Comparison of ENCODE assay signal across 9 cellular contexts in genomic region chr1:17588048-17588781, GRCh38. TPM values are rescaled to one million over a fixed set of nuclear protein-coding genes. Genes with fewer than 3 reads are reported as not detected.
DNase-seq lines count a peak whose midpoint lies in the region; ATAC-seq, FAIRE-seq and TF ChIP-seq lines count a peak whose summit lies in the region.
"Had no signal": no experiment of that assay in that cellular context is flagged by ENCODE, and none has a peak within 500 bp of the region (broad histone marks: within the 10 kb centered on the region; RNA-seq: fewer than 3 reads in every experiment).

No MANE protein-coding gene starts in this region.

- H3K36me3 ChIP-seq in bronchial epithelial cell (ENCODE audit: control insufficient read depth, insufficient read depth, low read length) (peaks cover 1% of the 10 kb centered on the region), left lung (no peaks in the 10 kb centered on the region)
- H3K36me3 ChIP-seq: neutrophil had no signal

- peak overlapping the region; percentile 28 to 39 for H3K27ac ChIP-seq in left lung
- H3K27ac ChIP-seq: neutrophil had no signal

- H3K27me3 ChIP-seq in bronchial epithelial cell (ENCODE audit: control insufficient read depth, insufficient read depth, low read length): no peaks in the 10 kb centered on the region
- H3K27me3 ChIP-seq in left lung: no peaks in the 10 kb centered on the region
- H3K27me3 ChIP-seq: neutrophil had no signal

- H3K4me3 ChIP-seq in bronchial epithelial cell (ENCODE audit: low read depth, low read length) (no peak overlapping the region), left lung (no peak overlapping the region)

- H3K9me3 ChIP-seq in left lung: no peaks in the 10 kb centered on the region
- H3K9me3 ChIP-seq: neutrophil had no signal

- FAIRE-seq in bronchial epithelial cell (lab: Jason Lieb, UNC): no peak

- ATAC-seq in left lung: peak; percentile 93
- ATAC-seq in GM18873 (IDR thresholded peaks at IDR 0.05; ENCODE audit: low FRiP score, unreplicated experiment): no peak
- no peak for ATAC-seq in HG02938 (IDR thresholded peaks at IDR 0.05; ENCODE audit: unreplicated experiment)

- H3K4me1 ChIP-seq in left lung: peaks cover 12 to 32% of the 10 kb centered on the region in 2 donors

- TF ChIP-seq CTCF in bronchial epithelial cell (IDR thresholded peaks at IDR 0.05; ENCODE audit: insufficient read depth, low read length, severe bottlenecking) (no peak), left lung (IDR thresholded peaks at IDR 0.05) (no peak)

- intact Hi-C loops in left lung (cut with DNase I): no loop called here

- peak; percentile 65 to 76 (median 67) for DNase-seq in NCI-H1417 (lab: John Stamatoyannopoulos, UW)
- DNase-seq in NCI-H1417 treated with DMSO at 0.1 percent for 48 hours (lab: John Stamatoyannopoulos, UW): no peak
- DNase-seq in bronchial epithelial cell (ENCODE audit: low read depth): peak; percentile 16
- DNase-seq in left lung: peak in 1 of 2 donors; percentile 67
- peak; percentile 68 for DNase-seq in ureter (ENCODE audit: low spot score)
- no peak for DNase-seq in NCI-H345 treated with DMSO at 0.1 percent for 48 hours (lab: John Stamatoyannopoulos, UW; ENCODE audit: unreplicated experiment)

RNA-seq across cellular contexts. Expression of gene ARHGEF10L, which starts 48.7 kb away (rescaled TPM):
- total RNA-seq in bronchial epithelial cell (6.3 and 14.8 TPM in 2 replicates), left lung (10 to 100 TPM; 26.5 to 39.6 TPM), ureter (166 TPM)

Comparison
In these comparisons a context has a peak if more than half of its experiments do, and no peak if none do; other contexts are left out.
1. DNase-seq: peak in NCI-H1417 (3 of 3), bronchial epithelial cell (single experiment) and ureter (single experiment); none in NCI-H1417 treated with DMSO at 0.1 percent for 48 hours (single experiment) and NCI-H345 treated with DMSO at 0.1 percent for 48 hours (single experiment).